Comparison of ENCODE assay signal across 27 cellular contexts in the genomic region with DNA sequence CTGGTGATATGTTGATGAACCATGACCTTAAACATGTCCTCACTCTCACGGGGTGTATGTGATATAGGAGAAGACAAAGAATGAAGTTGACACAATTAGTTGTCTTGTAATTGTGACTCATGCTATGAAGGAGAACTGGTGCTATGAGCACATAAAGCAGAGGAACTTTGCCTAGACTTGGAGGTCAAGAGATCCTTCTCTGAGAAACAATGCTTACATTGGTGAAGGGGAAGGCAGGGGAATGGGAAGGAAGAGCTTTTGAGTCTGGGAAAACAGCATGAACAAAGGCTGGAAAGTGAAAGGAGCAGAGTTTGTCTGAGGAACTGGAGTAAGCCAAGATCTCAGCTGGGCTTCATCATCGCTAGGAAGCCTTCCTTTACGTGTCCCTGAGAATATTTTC.
DNase-seq lines count a peak whose midpoint lies in the region; ATAC-seq, FAIRE-seq and TF ChIP-seq lines count a peak whose summit lies in the region.
"Had no signal": no experiment of that assay in that cellular context is flagged by ENCODE, and none has a peak within 500 bp of the region (broad histone marks: within the 10 kb centered on the region; RNA-seq: fewer than 3 reads in every experiment).

No MANE protein-coding gene starts in this region.

- no peaks in the 10 kb centered on the region for H4K20me1 ChIP-seq in HepG2 (ENCODE audit: insufficient read depth, low read length)

- H3K27ac ChIP-seq in right lobe of liver (no peak overlapping the region), HepG2 (ENCODE audit: extremely low read length, insufficient read depth, low read length) (no peak overlapping the region)
- H3K27ac ChIP-seq: parathyroid adenoma, SJSA1, transverse colon had no signal

- intact Hi-C loops in right lobe of liver (cut with DNase I) (loop anchor here in 1 of 2 donors (10.0 kb wide), 1 partner anchor 667 kb away; no protein-coding TSS in a partner anchor), HepG2 (cut with micrococcal nuclease; ENCODE audit: unreplicated experiment) (no loop called here), mucosa of descending colon (cut with DNase I, micrococcal nuclease) (no loop called here)

- no TSS peak for BruUV-seq in HepG2 (replicated peaks; lab: Mats Ljungman, UMichigan)

- no peaks in the 10 kb centered on the region for H3K27me3 ChIP-seq in right lobe of liver
- no peaks in the 10 kb centered on the region for H3K27me3 ChIP-seq in HepG2 (ENCODE audit: control insufficient read depth in 1 of 2, insufficient read depth in 2 of 2, low read length in 2 of 2)
- H3K27me3 ChIP-seq: SJSA1, transverse colon had no signal

- no peak for TF ChIP-seq RAD21 in HepG2 (CRISPR knock-in tag; IDR thresholded peaks at IDR 0.05)

- no peaks in the 10 kb centered on the region for H3K79me2 ChIP-seq in HepG2 (ENCODE audit: insufficient read depth, low read length)
- H3K79me2 ChIP-seq: parathyroid adenoma had no signal

- CTCF ChIA-PET in HepG2 (lab: Yijun Ruan, JAX; ENCODE audit: low intra/inter-chr PET ratio, low total read pairs) = no interaction called here

- TF ChIP-seq EP300 in HepG2 (IDR thresholded peaks at IDR 0.05; ENCODE audit: low read depth in 2 of 2, low read length in 2 of 2) = no peak
- TF ChIP-seq EP300 in HepG2 (CRISPR knock-in tag; IDR thresholded peaks at IDR 0.05; ENCODE audit: borderline replicate concordance) = no peak

- TF ChIP-seq CTCF in right lobe of liver (IDR thresholded peaks at IDR 0.05) = no peak
- no peak for TF ChIP-seq CTCF in HepG2 (CRISPR knock-in tag; IDR thresholded peaks at IDR 0.05)
- TF ChIP-seq CTCF in mucosa of descending colon (IDR thresholded peaks at IDR 0.05) = no peak

- ATAC-seq in right lobe of liver = peak; percentile 36 to 89 (median 65)
- no peak for ATAC-seq in HepG2
- peak; percentile 77 for ATAC-seq in esophagus mucosa
- peak; percentile 22 for ATAC-seq in mucosa of descending colon
- no peak for ATAC-seq in HG03039 (IDR thresholded peaks at IDR 0.05; ENCODE audit: unreplicated experiment)
- no peak for ATAC-seq in HG02588 (IDR thresholded peaks at IDR 0.05; ENCODE audit: unreplicated experiment)
- ATAC-seq: activated CD4-positive, CD25-positive, alpha-beta regulatory T cell treated with anti-CD3 and anti-CD28 coated beads, Interleukin-2, amount 50 U/mL, for 24 hours; effector memory CD8-positive, alpha-beta T cell; GM12878 had no signal

- H3K4me3 ChIP-seq in right lobe of liver = no peak overlapping the region
- H3K4me3 ChIP-seq in HepG2 (replicated peaks in 1 of 3; ENCODE audit: insufficient read depth in 1 of 3, low read depth in 2 of 3, low read length in 3 of 3) = no peak overlapping the region
- H3K4me3 ChIP-seq in mucosa of descending colon = no peak overlapping the region
- H3K4me3 ChIP-seq: GM12878, SJSA1, transverse colon had no signal

- H3K36me3 ChIP-seq in right lobe of liver (no peaks in the 10 kb centered on the region), HepG2 (replicated peaks in 1 of 2; ENCODE audit: control insufficient read depth in 1 of 2, insufficient read depth in 2 of 2, low read length in 2 of 2) (no peaks in the 10 kb centered on the region), mucosa of descending colon (ENCODE audit: low read depth) (no peaks in the 10 kb centered on the region)
- H3K36me3 ChIP-seq: SJSA1, transverse colon had no signal

- H3K9me3 ChIP-seq in right lobe of liver (no peaks in the 10 kb centered on the region), HepG2 (ENCODE audit: low read length) (no peaks in the 10 kb centered on the region), mucosa of descending colon (no peaks in the 10 kb centered on the region)
- H3K9me3 ChIP-seq: SJSA1, transverse colon had no signal

- DNase-seq in right lobe of liver = no peak
- DNase-seq in HepG2 (ENCODE audit: low spot score) = no peak
- no peak for DNase-seq in mucosa of descending colon
- DNase-seq in NCI-H2107 (lab: John Stamatoyannopoulos, UW) = no peak
- no peak for DNase-seq in cerebellar nuclear complex (lab: John Stamatoyannopoulos, UW)
- DNase-seq: activated CD4-positive, alpha-beta memory T cell treated with anti-CD3 and anti-CD28 coated beads, Interleukin-2, amount 10 ng/mL, durations not matched to agents 7 days and 5 days; COR-L47; DND-41; effector memory CD8-positive, alpha-beta T cell; H7; head of caudate nucleus; left cardiac atrium; midbrain; NCI-H1694; NCI-H2171 treated with DMSO at 0.1 percent for 48 hours; NCI-H526; T-helper 1 cell; transverse colon had no signal

- POLR2A ChIA-PET in HepG2 (lab: Yijun Ruan, JAX) = no interaction called here

- WGBS in right lobe of liver (ENCODE audit: insufficient coverage, low coverage, low lambda C conversion rate, missing lambda C conversion rate) = 52% methylated on average over 3 of the region's 3 CpGs
- 0% methylated on average over 3 of the region's 3 CpGs for WGBS in HepG2 (ENCODE audit: low lambda C conversion rate)

- in situ Hi-C loops in HepG2 (cut with HindIII; ENCODE audit: extremely low pct_ligation_motif_present, low pct_unique_long_range_greater_than_20kb) = loop anchor here (10.0 kb wide), 1 partner anchor 667 kb away; no protein-coding TSS in a partner anchor

- TF ChIP-seq POLR2A in right lobe of liver (IDR thresholded peaks at IDR 0.05) = no peak
- TF ChIP-seq POLR2A in HepG2 (IDR thresholded peaks at IDR 0.05; ENCODE audit: insufficient read depth in 1 of 2, low read depth in 2 of 2, low read length in 2 of 2) = no peak

- no peak overlapping the region for H3K4me2 ChIP-seq in HepG2 (ENCODE audit: low read depth, low read length)

- no peak overlapping the region for H3K9ac ChIP-seq in HepG2 (ENCODE audit: insufficient read depth, low read depth, low read length)
- H3K9ac ChIP-seq: parathyroid adenoma had no signal

- FAIRE-seq in HepG2 (lab: Jason Lieb, UNC) = no peak
- FAIRE-seq: astrocyte, GM12878, RCC 7860 had no signal

- no peak overlapping the region for H2AFZ ChIP-seq in HepG2 (ENCODE audit: low read length)
- H2AFZ ChIP-seq: parathyroid adenoma had no signal

- H3K4me1 ChIP-seq in right lobe of liver (no peaks in the 10 kb centered on the region), HepG2 (ENCODE audit: insufficient read depth, low read length) (no peaks in the 10 kb centered on the region), mucosa of descending colon (ENCODE audit: low read depth) (no peaks in the 10 kb centered on the region)
- H3K4me1 ChIP-seq: parathyroid adenoma, SJSA1, transverse colon had no signal

TF ChIP-seq in HepG2, 621 proteins besides CTCF, POLR2A, EP300 and RAD21 (continues in another document):
- TF ChIP-seq CBX5 (CRISPR knock-in tag; IDR thresholded peaks at IDR 0.05; ENCODE audit: borderline replicate concordance) (no peak), MED1 (CRISPR knock-in tag; IDR thresholded peaks at IDR 0.05) (no peak), MTF2 (CRISPR knock-in tag; IDR thresholded peaks at IDR 0.05; ENCODE audit: borderline replicate concordance) (no peak), ZNF75D (CRISPR knock-in tag; IDR thresholded peaks at IDR 0.05; ENCODE audit: borderline replicate concordance) (no peak), PRMT3 (CRISPR knock-in tag; IDR thresholded peaks at IDR 0.05; ENCODE audit: borderline replicate concordance, low read depth) (no peak), FOXK1 (CRISPR knock-in tag; IDR thresholded peaks at IDR 0.05; ENCODE audit: borderline replicate concordance, low read depth) (no peak), GTF3A (CRISPR knock-in tag; conservative IDR thresholded peaks at IDR 0.05) (no peak)

Comparison
In these comparisons a context has a peak if more than half of its experiments do, and no peak if none do; other contexts are left out.
1. ATAC-seq: peak in right lobe of liver (4 of 4), esophagus mucosa (single experiment) and mucosa of descending colon (single experiment); none in HepG2 (single experiment), HG03039 (single experiment) and HG02588 (single experiment).